ENCODE assay signal across 25 cellular contexts in the genomic region with DNA sequence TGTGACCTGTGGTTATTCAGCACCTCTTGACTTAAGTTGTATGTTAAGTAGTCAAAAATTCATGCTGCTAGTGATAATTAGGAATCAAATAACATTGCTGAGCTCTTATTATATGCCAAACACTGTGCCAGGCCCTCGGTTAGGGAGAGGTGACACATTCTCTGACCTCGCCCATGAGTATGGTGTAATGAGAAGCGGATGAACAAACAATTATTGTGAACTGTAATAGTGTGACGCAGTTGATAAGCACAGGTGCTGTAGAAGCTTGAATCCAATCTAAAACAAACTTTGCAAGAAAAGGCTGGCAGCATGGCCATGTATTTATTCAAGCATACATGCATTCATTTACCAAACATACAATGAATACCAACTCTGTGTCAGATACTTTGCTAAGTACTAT.
DNase-seq lines count a peak whose midpoint lies in the region; ATAC-seq lines count a peak whose summit lies in the region.
"Had no signal": no experiment of that assay in that cellular context is flagged by ENCODE, and none has a peak within 500 bp of the region (broad histone marks: within the 10 kb centered on the region; RNA-seq: fewer than 3 reads in every experiment).

No MANE protein-coding gene starts in this region.

- DNase-seq in NCI-H1092 treated with DMSO at 0.1 percent for 48 hours (lab: John Stamatoyannopoulos, UW): peak; percentile 12
- no peak for DNase-seq in NCI-H1092 (lab: John Stamatoyannopoulos, UW)
- peak; percentile 74 for DNase-seq in NCI-H146 (lab: John Stamatoyannopoulos, UW)
- DNase-seq in NCI-H69 (lab: John Stamatoyannopoulos, UW): peak; percentile 85
- DNase-seq in left colon: peak in 1 of 2 donors; percentile 14
- no peak for DNase-seq in NCI-H446 (lab: John Stamatoyannopoulos, UW)
- no peak for DNase-seq in NCI-H1694 (lab: John Stamatoyannopoulos, UW)
- DNase-seq: 8988T; activated CD4-positive, alpha-beta T cell treated with anti-CD3 and anti-CD28 coated beads, Interleukin-2, amount 50 U/mL, for 48 hours; activated gamma-delta T cell treated with Interleukin-2 at 50 U/mL for 16 hours; activated naive CD8-positive, alpha-beta T cell treated with anti-CD3 and anti-CD28 coated beads, Interleukin-2, amount 10 ng/mL, durations not matched to agents 7 days and 5 days; activated T-cell treated with anti-CD3 and anti-CD28 coated beads, Interleukin-2, amount 50 U/mL, for 48 hours; Caco-2; effector CD8-positive, alpha-beta T cell; left ventricle myocardium superior; MV-4-11; naive B cell; NCI-H1930; NCI-H526 treated with DMSO at 0.1 percent for 48 hours; stimulated activated CD4-positive, alpha-beta T cell treated with anti-CD3 and anti-CD28 coated beads, Interleukin-12 subunit alpha, Interleukin-12 subunit beta, amount 100 ng/mL, for 4 hours; stimulated activated CD4-positive, alpha-beta T cell treated with anti-CD3 and anti-CD28 coated beads, Interleukin-2, amount 100 ng/mL, for 48 hours; stimulated activated naive CD8-positive, alpha-beta T cell treated with anti-CD3 and anti-CD28 coated beads, Interleukin-15, amount 100 ng/mL, for 72 hours; uterus had no signal

- intact Hi-C loops in left colon (cut with DNase I, micrococcal nuclease): no loop called here

- ATAC-seq in left colon (peak; percentile 89), HG03280 (IDR thresholded peaks at IDR 0.05; ENCODE audit: unreplicated experiment) (no peak)
- ATAC-seq: left ventricle myocardium superior; sciatic nerve; stimulated activated naive CD8-positive, alpha-beta T cell treated with anti-CD3 and anti-CD28 coated beads, Interleukin-15, amount 100 ng/mL, for 72 hours had no signal

Comparison
In these comparisons a context has a peak if more than half of its experiments do, and no peak if none do; other contexts are left out.
1. DNase-seq: peak in NCI-H1092 treated with DMSO at 0.1 percent for 48 hours (single experiment), NCI-H146 (single experiment) and NCI-H69 (single experiment); none in NCI-H1092 (single experiment), NCI-H446 (0 of 2) and NCI-H1694 (single experiment).